Comparison of ENCODE assay signal across 10 cellular contexts in the genomic region with DNA sequence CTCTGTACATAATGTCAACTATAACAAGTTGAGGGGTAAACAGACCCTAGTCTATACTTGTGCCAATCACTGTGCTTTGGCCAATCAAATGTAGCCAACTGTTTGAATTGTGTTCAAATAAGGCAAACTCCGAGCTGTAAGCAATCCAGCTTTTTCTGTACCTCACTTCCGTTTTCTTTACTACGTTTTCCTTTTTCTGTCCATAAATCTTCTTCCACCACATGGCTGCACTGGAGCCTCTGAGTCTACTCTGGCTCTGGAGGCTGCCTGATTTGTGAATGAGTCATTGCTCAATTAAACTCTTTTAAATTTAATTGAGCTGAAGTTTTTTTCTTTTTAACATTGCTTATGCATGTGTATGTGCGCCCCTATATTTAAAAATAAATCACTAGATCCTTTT. TPM values are rescaled to one million over a fixed set of nuclear protein-coding genes. Genes with fewer than 3 reads are reported as not detected.
DNase-seq lines count a peak whose midpoint lies in the region; ATAC-seq and TF ChIP-seq lines count a peak whose summit lies in the region.
"Had no signal": no experiment of that assay in that cellular context is flagged by ENCODE, and none has a peak within 500 bp of the region (broad histone marks: within the 10 kb centered on the region; RNA-seq: fewer than 3 reads in every experiment).

No MANE protein-coding gene starts in this region.

- H3K27ac ChIP-seq in Peyer's patch (peak overlapping the region in 3 of 4 donors; percentile 21 to 54 (median 42)), sigmoid colon (peak overlapping the region in 3 of 4 donors; percentile 55 to 63 (median 62))

- intact Hi-C loops in sigmoid colon (cut with DNase I) (no loop called here), posterior vena cava (cut with DNase I) (no loop called here)

- no peak for ATAC-seq in GM18861 (IDR thresholded peaks at IDR 0.05; ENCODE audit: unreplicated experiment)
- no peak for ATAC-seq in HG02973 (IDR thresholded peaks at IDR 0.05; ENCODE audit: unreplicated experiment)

- H3K9me3 ChIP-seq in Peyer's patch = no peaks in the 10 kb centered on the region
- H3K9me3 ChIP-seq in sigmoid colon = no peaks in the 10 kb centered on the region

- no peak for TF ChIP-seq CTCF in Peyer's patch (IDR thresholded peaks at IDR 0.05)
- no peak for TF ChIP-seq CTCF in fibroblast of pulmonary artery (IDR thresholded peaks at IDR 0.05; ENCODE audit: low read length, missing control alignments)
- no peak for TF ChIP-seq CTCF in sigmoid colon (IDR thresholded peaks at IDR 0.05)

- DNase-seq in GF-D8 (lab: John Stamatoyannopoulos, UW) (peak; percentile 52), Peyer's patch (no peak), fibroblast of pulmonary artery (ENCODE audit: low read depth) (peak; percentile 3), sigmoid colon (no peak), cerebellar nuclear complex (lab: John Stamatoyannopoulos, UW) (no peak), posterior vena cava (ENCODE audit: low spot score) (no peak)
- DNase-seq: activated CD8-positive, alpha-beta memory T cell treated with anti-CD3 and anti-CD28 coated beads, Interleukin-2, amount 50 U/mL, for 48 hours; posterior cingulate gyrus had no signal

- H3K27me3 ChIP-seq in Peyer's patch (no peaks in the 10 kb centered on the region), sigmoid colon (no peaks in the 10 kb centered on the region)

- TF ChIP-seq EP300 in sigmoid colon (IDR thresholded peaks at IDR 0.05) = no peak

- H3K36me3 ChIP-seq in Peyer's patch = no peaks in the 10 kb centered on the region
- no peaks in the 10 kb centered on the region for H3K36me3 ChIP-seq in sigmoid colon

- 39 to 63% methylated on average over 4 of the region's 4 CpGs for WGBS in sigmoid colon, 2 donors

- H3K4me1 ChIP-seq in Peyer's patch (no peaks in the 10 kb centered on the region), sigmoid colon (peaks cover 0 to 22% (median 12%) of the 10 kb centered on the region in 4 donors)

- TF ChIP-seq POLR2A in Peyer's patch (IDR thresholded peaks at IDR 0.05) (no peak), sigmoid colon (IDR thresholded peaks at IDR 0.05) (no peak)

- H3K4me3 ChIP-seq in Peyer's patch = no peak overlapping the region
- no peak overlapping the region for H3K4me3 ChIP-seq in fibroblast of pulmonary artery (replicated peaks; ENCODE audit: low read depth, low read length)
- no peak overlapping the region for H3K4me3 ChIP-seq in sigmoid colon

RNA-seq across cellular contexts. Expression of a gene that starts 29.7 kb away (rescaled TPM):
- total RNA-seq in Peyer's patch (1 to 10 TPM in 1 of 4 donors, not detected in 3; 2.1 TPM), sigmoid colon (1 to 10 TPM; 1.1 to 4.8 (median 2.3) TPM), posterior vena cava (1 to 10 TPM; 5.2 to 5.9 TPM)
- 1 to 10 TPM in 1 of 3 donors, not detected in 2; 2.0 TPM for polyA plus RNA-seq in sigmoid colon

RNA-seq across cellular contexts. Expression of a gene that starts 38.6 kb away (rescaled TPM):
- total RNA-seq in Peyer's patch (1 to 10 TPM in 1 of 4 donors, not detected in 3; 2.5 TPM), sigmoid colon (not detected), posterior vena cava (not detected)
- 1 to 10 TPM in 1 of 3 donors, under 1 TPM in 1, not detected in 1; 0.46 to 1.5 TPM for polyA plus RNA-seq in sigmoid colon

RNA-seq across cellular contexts. Expression of a gene that starts 58.7 kb away (rescaled TPM):
- total RNA-seq in Peyer's patch (not detected), sigmoid colon (not detected), posterior vena cava (under 1 TPM in 1 of 2 donors, not detected in 1; 0.88 TPM)
- under 1 TPM in 1 of 3 donors, not detected in 2; 0.12 TPM for polyA plus RNA-seq in sigmoid colon

Comparison
In these comparisons a context has a peak if more than half of its experiments do, and no peak if none do; other contexts are left out.
1. DNase-seq: peak in GF-D8 (single experiment) and fibroblast of pulmonary artery (single experiment); none in Peyer's patch (0 of 3), sigmoid colon (single experiment), cerebellar nuclear complex (0 of 2) and posterior vena cava (single experiment).